Comparison of ENCODE assay signal across 12 cellular contexts in the genomic region with DNA sequence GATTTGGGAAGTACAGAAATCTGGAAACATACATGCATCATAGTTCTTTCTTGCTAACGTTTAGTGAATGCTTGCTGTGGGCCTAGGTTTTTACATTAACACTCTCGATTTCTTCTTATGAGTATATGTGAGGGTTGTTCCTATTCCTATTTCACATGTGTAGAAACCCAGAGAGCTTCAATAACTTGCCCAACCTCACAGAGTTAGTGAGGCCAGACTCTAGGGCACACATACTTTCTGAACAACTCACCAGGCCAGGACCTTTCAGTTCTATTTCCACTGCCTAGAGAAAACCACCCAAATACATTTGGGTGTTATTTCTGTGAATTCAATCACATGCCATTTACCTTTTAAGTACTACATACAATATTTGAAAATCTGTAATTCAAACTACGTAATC. TPM values are rescaled to one million over a fixed set of nuclear protein-coding genes. Genes with fewer than 3 reads are reported as not detected.
DNase-seq lines count a peak whose midpoint lies in the region; ATAC-seq and TF ChIP-seq lines count a peak whose summit lies in the region.
"Had no signal": no experiment of that assay in that cellular context is flagged by ENCODE, and none has a peak within 500 bp of the region (broad histone marks: within the 10 kb centered on the region; RNA-seq: fewer than 3 reads in every experiment).

No MANE protein-coding gene starts in this region.

- ATAC-seq in GM21360 (IDR thresholded peaks at IDR 0.05; ENCODE audit: unreplicated experiment) (peak; percentile 91), HG03064 (IDR thresholded peaks at IDR 0.05; ENCODE audit: low read depth, unreplicated experiment) (peak; percentile 84)
- ATAC-seq in naive thymus-derived CD8-positive, alpha-beta T cell: no peak

- H3K27ac Mint-ChIP-seq in naive thymus-derived CD8-positive, alpha-beta T cell: no peak overlapping the region
- H3K27ac Mint-ChIP-seq: neural progenitor cell had no signal

- DNase-seq in GM12865 (ENCODE audit: low read depth) (peak; percentile 77), RPMI8226 (no peak), DMS 273 treated with DMSO at 0.1 percent for 48 hours (lab: John Stamatoyannopoulos, UW) (no peak), A172 (ENCODE audit: low spot score) (no peak)
- no peak for DNase-seq in naive thymus-derived CD8-positive, alpha-beta T cell
- DNase-seq: caudate nucleus, NCI-H1105 treated with DMSO at 0.1 percent for 48 hours had no signal

- no peak overlapping the region for H3K4me3 ChIP-seq in GM12865 (ENCODE audit: low read depth, low read length)
- H3K4me3 ChIP-seq: neural progenitor cell had no signal

- H3K9me3 Mint-ChIP-seq in naive thymus-derived CD8-positive, alpha-beta T cell: peaks cover 0 to 2% (median 0%) of the 10 kb centered on the region in 9 donors
- H3K9me3 Mint-ChIP-seq: neural progenitor cell had no signal

- peaks cover 0 to 7% (median 1%) of the 10 kb centered on the region in 4 donors for H3K4me1 Mint-ChIP-seq in naive thymus-derived CD8-positive, alpha-beta T cell

- peak overlapping the region; percentile 23 for H3K27ac ChIP-seq in cingulate gyrus (ENCODE audit: low read depth, low read length)
- H3K27ac ChIP-seq: C4-2B, neural progenitor cell had no signal

- no peak overlapping the region for H3K4me3 Mint-ChIP-seq in naive thymus-derived CD8-positive, alpha-beta T cell
- H3K4me3 Mint-ChIP-seq: neural progenitor cell had no signal

- no peak for TF ChIP-seq CTCF in GM12865 (IDR thresholded peaks at IDR 0.05; ENCODE audit: insufficient read depth, low read depth, low read length, missing control alignments)

- POLR2A ChIA-PET in naive thymus-derived CD8-positive, alpha-beta T cell (lab: Charles Lee): interaction anchor here (1.0 kb wide), 1 partner anchor 10 kb away, joined by 3 read pairs; no protein-coding TSS in a partner anchor

- no peaks in the 10 kb centered on the region for H3K36me3 Mint-ChIP-seq in naive thymus-derived CD8-positive, alpha-beta T cell
- H3K36me3 Mint-ChIP-seq: neural progenitor cell had no signal

- H3K27me3 Mint-ChIP-seq in naive thymus-derived CD8-positive, alpha-beta T cell: peaks cover 25 to 47% (median 27%) of the 10 kb centered on the region in 5 donors

RNA-seq across cellular contexts. Expression of a gene that starts 8.2 kb away (rescaled TPM):
- total RNA-seq in naive thymus-derived CD8-positive, alpha-beta T cell: 1 to 10 TPM; 3.5 to 3.6 TPM
- polyA plus RNA-seq in naive thymus-derived CD8-positive, alpha-beta T cell: under 1 TPM; 0.08 to 0.81 (median 0.50) TPM
- 12.3 and 17.8 TPM in 2 replicates for total RNA-seq in A172 (2014; rRNA removed; shearing (Covaris generic))

Comparison
In these comparisons a context has a peak if more than half of its experiments do, and no peak if none do; other contexts are left out.
1. ATAC-seq: peak in GM21360 (single experiment) and HG03064 (single experiment); none in naive thymus-derived CD8-positive, alpha-beta T cell (0 of 2).